ENCODE assay signal across 16 cellular contexts in the genomic region with DNA sequence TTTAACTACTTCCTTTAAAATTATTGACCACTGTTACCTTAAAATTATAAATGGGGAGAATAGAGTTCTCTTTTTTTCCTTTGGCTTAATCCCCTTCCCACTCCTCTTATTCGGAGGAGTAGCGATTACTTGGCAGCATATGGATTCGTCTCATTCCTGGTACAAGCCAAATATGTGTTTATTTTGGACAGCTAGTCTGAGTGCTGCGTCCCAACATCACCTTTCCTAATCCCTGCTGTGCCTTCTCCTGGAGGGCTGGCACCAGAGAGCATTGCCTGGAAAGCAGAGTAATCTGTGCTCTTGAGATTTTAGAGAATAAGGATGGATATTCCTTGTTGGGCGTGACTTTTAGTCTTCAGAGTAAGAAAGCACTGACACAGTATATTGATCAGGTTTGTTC.
"Had no signal": no experiment of that assay in that cellular context is flagged by ENCODE, and none has a peak within 500 bp of the region (broad histone marks: within the 10 kb centered on the region; RNA-seq: fewer than 3 reads in every experiment).

No MANE protein-coding gene starts in this region.

- H3K36me3 ChIP-seq: ovary, thoracic aorta had no signal

- H3K27me3 ChIP-seq: ovary had no signal

- H3K4me3 ChIP-seq: lung, ovary, thoracic aorta had no signal

- H3K27me3 Mint-ChIP-seq: brain had no signal

- DNase-seq: activated CD4-positive, alpha-beta T cell treated with anti-CD3 and anti-CD28 coated beads, Interleukin-2, amount 10 ng/mL, durations not matched to agents 24 days and 14 days; activated CD4-positive, CD25-positive, alpha-beta regulatory T cell; activated CD8-positive, alpha-beta memory T cell treated with anti-CD3 and anti-CD28 coated beads for 24 hours; activated naive CD4-positive, alpha-beta T cell; activated naive CD8-positive, alpha-beta T cell treated with anti-CD3 and anti-CD28 coated beads, Interleukin-2, amount 10 ng/mL, durations not matched to agents 7 days and 5 days; central memory CD4-positive, alpha-beta T cell; cortex of kidney; effector CD8-positive, alpha-beta T cell; foreskin melanocyte; immature natural killer cell; ovary; stimulated activated CD4-positive, alpha-beta T cell treated with anti-CD3 and anti-CD28 coated beads, Interleukin-1b, Interleukin-23, amount 100 ng/mL, for 48 hours had no signal

- H3K27ac Mint-ChIP-seq: activated CD4-positive, alpha-beta T cell treated with anti-CD3 and anti-CD28 coated beads, Interleukin-2, amount 10 ng/mL, durations not matched to agents 24 days and 14 days; activated naive CD8-positive, alpha-beta T cell treated with anti-CD3 and anti-CD28 coated beads, Interleukin-2, amount 10 ng/mL, durations not matched to agents 7 days and 5 days; T-helper 2 cell treated with Interferon-gamma antibody and Interleukin-4, amounts not matched to agents 5 μg/mL and 100 μg/mL, for 36 hours had no signal

- H3K9me3 ChIP-seq: ovary, thoracic aorta had no signal

- H3K4me1 Mint-ChIP-seq: activated CD4-positive, alpha-beta T cell treated with anti-CD3 and anti-CD28 coated beads, Interleukin-2, amount 10 ng/mL, durations not matched to agents 24 days and 14 days; activated naive CD8-positive, alpha-beta T cell treated with anti-CD3 and anti-CD28 coated beads, Interleukin-2, amount 10 ng/mL, durations not matched to agents 7 days and 5 days had no signal

- H3K9me3 Mint-ChIP-seq: activated CD4-positive, alpha-beta T cell treated with anti-CD3 and anti-CD28 coated beads, Interleukin-2, amount 10 ng/mL, durations not matched to agents 24 days and 14 days; activated naive CD8-positive, alpha-beta T cell treated with anti-CD3 and anti-CD28 coated beads, Interleukin-2, amount 10 ng/mL, durations not matched to agents 7 days and 5 days; immature natural killer cell; T-helper 2 cell treated with Interferon-gamma antibody and Interleukin-4, amounts not matched to agents 5 μg/mL and 100 μg/mL, for 36 hours had no signal

- H3K4me3 Mint-ChIP-seq: activated CD4-positive, alpha-beta T cell treated with anti-CD3 and anti-CD28 coated beads, Interleukin-2, amount 10 ng/mL, durations not matched to agents 24 days and 14 days; activated naive CD8-positive, alpha-beta T cell treated with anti-CD3 and anti-CD28 coated beads, Interleukin-2, amount 10 ng/mL, durations not matched to agents 7 days and 5 days; immature natural killer cell; T-helper 2 cell treated with Interferon-gamma antibody and Interleukin-4, amounts not matched to agents 5 μg/mL and 100 μg/mL, for 36 hours had no signal

- H3K27ac ChIP-seq: ovary, thoracic aorta had no signal

- H3K36me3 Mint-ChIP-seq: activated naive CD8-positive, alpha-beta T cell treated with anti-CD3 and anti-CD28 coated beads, Interleukin-2, amount 10 ng/mL, durations not matched to agents 7 days and 5 days had no signal
